In genomic region chr17:80510132-80510531, GRCh38 we compare ENCODE assay signal across 8 cellular contexts. TPM values are rescaled to one million over a fixed set of nuclear protein-coding genes. Genes with fewer than 3 reads are reported as not detected.
"Had no signal": no experiment of that assay in that cellular context is flagged by ENCODE, and none has a peak within 500 bp of the region (broad histone marks: within the 10 kb centered on the region; RNA-seq: fewer than 3 reads in every experiment).

No MANE protein-coding gene starts in this region.

- ATAC-seq: GM23338, HCT116, K562 had no signal

- H3K4me1 ChIP-seq: HAP-1 had no signal

- DNase-seq: H7, HFFc6, IMR-90 had no signal

- H2AFZ ChIP-seq: GM23338 had no signal

- H3K4me3 ChIP-seq: GM23338, HAP-1, K562 had no signal

- H3K27ac ChIP-seq: HL-60 had no signal

- FAIRE-seq: K562 had no signal

- H3K36me3 ChIP-seq: HAP-1 had no signal

- H3K9me3 ChIP-seq: HAP-1 had no signal

- H3K4me2 ChIP-seq: GM23338 had no signal

RNA-seq across cellular contexts. Expression of gene NPTX1, which starts 33.7 kb away (rescaled TPM):
- polyA plus RNA-seq: K562 had no signal
